In genomic region chr5:172429201-172429940, GRCh38 we compare ENCODE assay signal across 10 cellular contexts. TPM values are rescaled to one million over a fixed set of nuclear protein-coding genes. Genes with fewer than 3 reads are reported as not detected.
DNase-seq lines count a peak whose midpoint lies in the region; ATAC-seq and TF ChIP-seq lines count a peak whose summit lies in the region.
"Had no signal": no experiment of that assay in that cellular context is flagged by ENCODE, and none has a peak within 500 bp of the region (broad histone marks: within the 10 kb centered on the region; RNA-seq: fewer than 3 reads in every experiment).

No MANE protein-coding gene starts in this region.

- H3K79me2 ChIP-seq in MM.1S (ENCODE audit: low read length) = no peaks in the 10 kb centered on the region

- intact Hi-C loops in prostate gland (cut with DNase I) = no loop called here

- DNase-seq in AG20443 (ENCODE audit: low spot score) = peak; percentile 81
- peak in 1 of 2 donors; percentile 95 for DNase-seq in cardiac muscle cell (ENCODE audit: low read depth in 1 of 2, low spot score in 1 of 2)
- DNase-seq in prostate gland (ENCODE audit: low spot score) = no peak
- no peak for DNase-seq in MM.1S
- no peak for DNase-seq in NCI-H1417 (lab: John Stamatoyannopoulos, UW)
- DNase-seq in activated T-cell treated with anti-CD3 and anti-CD28 coated beads, Interleukin-2, amount 50 U/mL, for 72 hours = no peak
- DNase-seq: NCI-H524, small intestine had no signal

- H2AFZ ChIP-seq in MM.1S (ENCODE audit: low read length) = no peak overlapping the region

- H3K4me3 ChIP-seq in cardiac muscle cell (no peak overlapping the region), prostate gland (no peak overlapping the region), MM.1S (ENCODE audit: low read length) (no peak overlapping the region)

- no peaks in the 10 kb centered on the region for H3K9me3 Mint-ChIP-seq in activated T-cell treated with anti-CD3 and anti-CD28 coated beads, Interleukin-2, amount 50 U/mL, for 72 hours

- no peaks in the 10 kb centered on the region for H3F3A ChIP-seq in MM.1S (ENCODE audit: insufficient read depth, low read length)

- peaks cover 46% of the 10 kb centered on the region for H3K4me1 ChIP-seq in cardiac muscle cell (ENCODE audit: low read depth)
- no peaks in the 10 kb centered on the region for H3K4me1 ChIP-seq in prostate gland (replicated peaks)
- no peaks in the 10 kb centered on the region for H3K4me1 ChIP-seq in MM.1S (ENCODE audit: low read length)

- H3K36me3 Mint-ChIP-seq in activated T-cell treated with anti-CD3 and anti-CD28 coated beads, Interleukin-2, amount 50 U/mL, for 72 hours (ENCODE audit: insufficient read depth in 2 of 2) = no peaks in the 10 kb centered on the region

- H3K27me3 ChIP-seq in cardiac muscle cell (no peaks in the 10 kb centered on the region), prostate gland (replicated peaks; ENCODE audit: insufficient read depth) (no peaks in the 10 kb centered on the region), MM.1S (replicated peaks; ENCODE audit: insufficient read depth, low read length) (no peaks in the 10 kb centered on the region)

- H4K20me1 ChIP-seq in MM.1S (ENCODE audit: insufficient read depth, low read length) = no peaks in the 10 kb centered on the region

- H3K27ac Mint-ChIP-seq in activated T-cell treated with anti-CD3 and anti-CD28 coated beads, Interleukin-2, amount 50 U/mL, for 72 hours = no peak overlapping the region

- no peaks in the 10 kb centered on the region for H3K9me3 ChIP-seq in cardiac muscle cell (ENCODE audit: low read depth)
- no peaks in the 10 kb centered on the region for H3K9me3 ChIP-seq in prostate gland
- no peaks in the 10 kb centered on the region for H3K9me3 ChIP-seq in MM.1S (replicated peaks; ENCODE audit: insufficient read depth, low read length)

- no peak for ATAC-seq in GM19023 (IDR thresholded peaks at IDR 0.05; ENCODE audit: unreplicated experiment)
- no peak for ATAC-seq in activated T-cell treated with anti-CD3 and anti-CD28 coated beads, Interleukin-2, amount 50 U/mL, for 72 hours (replicated peaks in 1 of 2)

- H3K9me2 ChIP-seq in MM.1S (replicated peaks; ENCODE audit: insufficient read depth, low read length) = no peaks in the 10 kb centered on the region

- H3K27ac ChIP-seq in adipose tissue (ENCODE audit: low read depth, low read length) (peak overlapping the region; percentile 68), cardiac muscle cell (peak overlapping the region; percentile 54), prostate gland (peak overlapping the region; percentile 73 to 75), MM.1S (ENCODE audit: low read length) (no peak overlapping the region)

- no peak for TF ChIP-seq CTCF in cardiac muscle cell (IDR thresholded peaks at IDR 0.05; ENCODE audit: low read depth, low read length)
- TF ChIP-seq CTCF in prostate gland (IDR thresholded peaks at IDR 0.05) = no peak
- TF ChIP-seq CTCF in MM.1S (IDR thresholded peaks at IDR 0.05; ENCODE audit: low read length) = no peak

- TF ChIP-seq POLR2A in prostate gland (IDR thresholded peaks at IDR 0.05) = no peak

- H3K36me3 ChIP-seq in cardiac muscle cell (no peaks in the 10 kb centered on the region), prostate gland (no peaks in the 10 kb centered on the region), MM.1S (replicated peaks; ENCODE audit: insufficient read depth, low read length) (no peaks in the 10 kb centered on the region)

- no peak overlapping the region for H3K4me2 ChIP-seq in MM.1S (ENCODE audit: low read depth, low read length)

- H3K27me3 Mint-ChIP-seq in activated T-cell treated with anti-CD3 and anti-CD28 coated beads, Interleukin-2, amount 50 U/mL, for 72 hours (ENCODE audit: low read depth) = peaks cover 29% of the 10 kb centered on the region

- H3K4me1 Mint-ChIP-seq in activated T-cell treated with anti-CD3 and anti-CD28 coated beads, Interleukin-2, amount 50 U/mL, for 72 hours (ENCODE audit: low read depth) = no peaks in the 10 kb centered on the region

- 34 to 74% (median 35%) methylated on average over 8 of the region's 8 CpGs for WGBS in adipose tissue, 3 donors
- WGBS in prostate gland = 54% methylated on average over 8 of the region's 8 CpGs

- no peak overlapping the region for H3K9ac ChIP-seq in MM.1S (ENCODE audit: low read length)

- no peak overlapping the region for H3K4me3 Mint-ChIP-seq in activated T-cell treated with anti-CD3 and anti-CD28 coated beads, Interleukin-2, amount 50 U/mL, for 72 hours

RNA-seq across cellular contexts. Expression of gene SH3PXD2B, which starts 25.0 kb away (rescaled TPM):
- polyA plus RNA-seq in adipose tissue (10 to 100 TPM in 1 of 3 donors, 1 to 10 TPM in 2; 5.7 to 23.6 (median 9.6) TPM), cardiac muscle cell (13.9 and 20.3 TPM in 2 replicates)
- total RNA-seq in cardiac muscle cell (19.7 and 27.6 TPM in 2 replicates), prostate gland (10 to 100 TPM; 15.8 to 38.0 TPM)
- total RNA-seq in activated T-cell treated with anti-CD3 and anti-CD28 coated beads, Interleukin-2, amount 50 U/mL, for 72 hours = 1 to 10 TPM in 1 of 2 donors, under 1 TPM in 1; 0.49 to 1.3 TPM
